ENCODE assay signal across 14 cellular contexts in the genomic region with DNA sequence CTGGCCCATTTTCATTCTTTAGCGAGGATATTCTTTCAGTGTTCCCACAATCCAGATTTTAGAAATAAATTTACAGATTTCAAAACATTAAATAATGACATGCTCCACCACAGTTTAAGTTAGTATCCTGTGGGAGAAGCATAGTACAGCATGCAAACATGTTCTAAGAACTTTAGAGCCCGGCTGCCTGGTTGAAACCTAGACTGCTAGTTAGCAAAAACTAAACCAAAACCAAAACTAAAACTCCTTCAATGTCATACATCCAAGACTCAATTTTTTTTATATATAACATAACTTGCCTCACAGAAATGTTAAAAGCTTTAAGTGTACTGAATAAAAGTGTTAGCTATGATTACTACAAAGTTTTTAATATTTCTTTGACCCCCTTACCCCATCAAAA. TPM values are rescaled to one million over a fixed set of nuclear protein-coding genes. Genes with fewer than 3 reads are reported as not detected.
DNase-seq lines count a peak whose midpoint lies in the region; ATAC-seq, FAIRE-seq and TF ChIP-seq lines count a peak whose summit lies in the region.
"Had no signal": no experiment of that assay in that cellular context is flagged by ENCODE, and none has a peak within 500 bp of the region (broad histone marks: within the 10 kb centered on the region; RNA-seq: fewer than 3 reads in every experiment).

No MANE protein-coding gene starts in this region.

- H3K18ac ChIP-seq in trophoblast cell (ENCODE audit: low read length), result no peak overlapping the region

- no peaks in the 10 kb centered on the region for H3K27me3 ChIP-seq in keratinocyte (ENCODE audit: control insufficient read depth, extremely low read depth, insufficient read depth, low read length)
- H3K27me3 ChIP-seq in trophoblast cell (ENCODE audit: insufficient read depth, low read length), result no peaks in the 10 kb centered on the region
- H3K27me3 ChIP-seq: body of pancreas, tibial artery had no signal

- DNase-seq in keratinocyte (ENCODE audit: low read depth, low spot score) (no peak), activated gamma-delta T cell (lab: John Stamatoyannopoulos, UW) (no peak), NAMALWA (ENCODE audit: low spot score) (no peak), trophoblast cell (no peak)
- DNase-seq: body of pancreas, left cardiac atrium, SW 1271, tibial artery had no signal

- H2BK12ac ChIP-seq in trophoblast cell (ENCODE audit: low read length), result no peak overlapping the region

- H3K27me3 Mint-ChIP-seq in T-helper 1 cell treated with Interleukin-12 subunit alpha and Interleukin-12 subunit beta and Interleukin-4 antibody, amounts not matched to agents 30 μg/mL and 1 μg/mL, for 36 hours (ENCODE audit: low read depth), result no peaks in the 10 kb centered on the region

- H3K27ac Mint-ChIP-seq in T-helper 1 cell treated with Interleukin-12 subunit alpha and Interleukin-12 subunit beta and Interleukin-4 antibody, amounts not matched to agents 30 μg/mL and 1 μg/mL, for 36 hours, result peak overlapping the region; percentile 83

- no peak overlapping the region for H2BK5ac ChIP-seq in trophoblast cell (ENCODE audit: low read depth, low read length, poor library complexity)

- H2BK120ac ChIP-seq in trophoblast cell (ENCODE audit: insufficient read depth, low read length, poor library complexity), result no peak overlapping the region

- no peaks in the 10 kb centered on the region for H3K79me1 ChIP-seq in trophoblast cell (ENCODE audit: low read length)

- dilution Hi-C loops in keratinocyte (cut with MboI; ENCODE audit: extremely low pct_ligation_motif_present, low sequenced_read_pairs), result no loop called here

- H2AK5ac ChIP-seq in trophoblast cell (ENCODE audit: low read length), result no peak overlapping the region

- ATAC-seq in GM18502 (IDR thresholded peaks at IDR 0.05; ENCODE audit: poor library complexity, unreplicated experiment), result peak; percentile 71
- peak; percentile 58 for ATAC-seq in GM21526 (IDR thresholded peaks at IDR 0.05; ENCODE audit: low FRiP score, unreplicated experiment)
- ATAC-seq: body of pancreas, left cardiac atrium had no signal

- no peak for FAIRE-seq in keratinocyte (lab: Jason Lieb, UNC)
- FAIRE-seq: endometrium, GM19239 had no signal

- H2AFZ ChIP-seq in keratinocyte (ENCODE audit: control insufficient read depth, low read length) (no peak overlapping the region), trophoblast cell (ENCODE audit: insufficient read depth, low read length, poor library complexity) (no peak overlapping the region)

- no peaks in the 10 kb centered on the region for H4K20me1 ChIP-seq in keratinocyte (ENCODE audit: control insufficient read depth, extremely low read depth, insufficient read depth, low read length)

- TF ChIP-seq CTCF in keratinocyte (optimal IDR thresholded peaks at IDR 0.05 in 1 of 3, IDR thresholded peaks at IDR 0.05 in 1 of 3, conservative IDR thresholded peaks at IDR 0.05 in 1 of 3; ENCODE audit: extremely low read depth in 1 of 3, insufficient read depth in 2 of 3, low read length in 3 of 3), result no peak

- peaks cover 24 to 36% of the 10 kb centered on the region in 2 experiments for H3K36me3 ChIP-seq in keratinocyte (ENCODE audit: control insufficient read depth in 2 of 2, extremely low read depth in 1 of 2, insufficient read depth in 2 of 2, low read length in 2 of 2)
- H3K36me3 ChIP-seq in trophoblast cell (ENCODE audit: control insufficient read depth in 1 of 2, insufficient read depth in 2 of 2, low read length in 2 of 2), result peaks cover 62 to 63% of the 10 kb centered on the region in 2 experiments

- H4K91ac ChIP-seq in trophoblast cell (ENCODE audit: low read depth, low read length), result no peak overlapping the region

- H4K12ac ChIP-seq in trophoblast cell (ENCODE audit: low read depth, low read length), result no peak overlapping the region

- H3K4me3 ChIP-seq in keratinocyte (ENCODE audit: control insufficient read depth in 2 of 3, extremely low read depth in 1 of 3, insufficient read depth in 2 of 3, low read depth in 1 of 3, low read length in 3 of 3) (no peak overlapping the region), trophoblast cell (ENCODE audit: low read depth, low read length) (no peak overlapping the region)
- H3K4me3 ChIP-seq: body of pancreas, tibial artery had no signal

- H3K27ac ChIP-seq in keratinocyte (ENCODE audit: control insufficient read depth, insufficient read depth, low read length) (peak overlapping the region; percentile 27), trophoblast cell (ENCODE audit: low read depth, low read length) (no peak overlapping the region)
- H3K27ac ChIP-seq: tibial artery had no signal

- H3K4me3 Mint-ChIP-seq in T-helper 1 cell treated with Interleukin-12 subunit alpha and Interleukin-12 subunit beta and Interleukin-4 antibody, amounts not matched to agents 30 μg/mL and 1 μg/mL, for 36 hours, result no peak overlapping the region
- H3K4me3 Mint-ChIP-seq: neural crest cell had no signal

- H3K9me3 ChIP-seq in keratinocyte (ENCODE audit: control insufficient read depth, low read depth, low read length), result no peaks in the 10 kb centered on the region
- H3K9me3 ChIP-seq in trophoblast cell (ENCODE audit: insufficient read depth, low read depth, low read length), result no peaks in the 10 kb centered on the region
- H3K9me3 ChIP-seq: body of pancreas, tibial artery had no signal

- H3K4ac ChIP-seq in trophoblast cell (ENCODE audit: low read depth, low read length), result no peak overlapping the region

- WGBS in trophoblast cell (ENCODE audit: extremely low coverage, insufficient coverage, insufficient read length), result no CpG with 5 or more reads among the region's 2 CpGs

- H3K4me1 ChIP-seq in keratinocyte (ENCODE audit: control insufficient read depth, extremely low read depth, insufficient read depth, low read length), result peaks cover 11% of the 10 kb centered on the region
- no peaks in the 10 kb centered on the region for H3K4me1 ChIP-seq in trophoblast cell (ENCODE audit: control insufficient read depth in 1 of 2, insufficient read depth in 2 of 2, low read length in 2 of 2)
- H3K4me1 ChIP-seq: body of pancreas, tibial artery had no signal

- H3K9ac ChIP-seq in keratinocyte (ENCODE audit: control insufficient read depth, extremely low read depth, insufficient read depth, low read length) (no peak overlapping the region), trophoblast cell (ENCODE audit: low read length) (no peak overlapping the region)

- peaks cover 5% of the 10 kb centered on the region for H3K9me3 Mint-ChIP-seq in T-helper 1 cell treated with Interleukin-12 subunit alpha and Interleukin-12 subunit beta and Interleukin-4 antibody, amounts not matched to agents 30 μg/mL and 1 μg/mL, for 36 hours

- no peaks in the 10 kb centered on the region for H3K9me1 ChIP-seq in keratinocyte (ENCODE audit: control insufficient read depth, extremely low read depth, insufficient read depth, low read length)

- H4K8ac ChIP-seq in trophoblast cell (ENCODE audit: low read depth, low read length), result no peak overlapping the region

- H3K4me2 ChIP-seq in keratinocyte (ENCODE audit: control insufficient read depth, extremely low read depth, insufficient read depth, low read depth, low read length) (peak overlapping the region; percentile 16), trophoblast cell (ENCODE audit: low read length) (no peak overlapping the region)

- no peak overlapping the region for H3K23ac ChIP-seq in trophoblast cell (ENCODE audit: low read length)

- H3K14ac ChIP-seq in trophoblast cell (ENCODE audit: low read length), result no peak overlapping the region

- H3K36me3 Mint-ChIP-seq in T-helper 1 cell treated with Interleukin-12 subunit alpha and Interleukin-12 subunit beta and Interleukin-4 antibody, amounts not matched to agents 30 μg/mL and 1 μg/mL, for 36 hours (ENCODE audit: low read depth), result peaks cover 60% of the 10 kb centered on the region

- H3K79me2 ChIP-seq in keratinocyte (ENCODE audit: control insufficient read depth, insufficient read depth, low read length) (peaks cover 47% of the 10 kb centered on the region), trophoblast cell (ENCODE audit: control insufficient read depth, insufficient read depth, low read length, poor library complexity) (peaks cover 4% of the 10 kb centered on the region)

- peaks cover 13% of the 10 kb centered on the region for H3K4me1 Mint-ChIP-seq in T-helper 1 cell treated with Interleukin-12 subunit alpha and Interleukin-12 subunit beta and Interleukin-4 antibody, amounts not matched to agents 30 μg/mL and 1 μg/mL, for 36 hours (ENCODE audit: low read depth)
- H3K4me1 Mint-ChIP-seq: neural crest cell had no signal

RNA-seq across cellular contexts. Expression of a gene that starts 17.0 kb away (rescaled TPM):
- polyA plus RNA-seq in keratinocyte, result 62.4 to 92.6 TPM (median 71.6 TPM) in 3 replicates
- 113 TPM for polyA plus RNA-seq in keratinocyte (2011; ENCODE audit: low read depth)
- 34.8 and 69.6 TPM in 2 replicates for polyA plus RNA-seq in keratinocyte (2011; cell fraction: cytosol; rRNA removed)
- 113 and 123 TPM in 2 replicates for polyA plus RNA-seq in keratinocyte (2011; cell fraction: nucleus; rRNA removed)
- polyA plus RNA-seq in keratinocyte (2012; ENCODE audit: low replicate concordance), result 35.5 and 49.7 TPM in 2 replicates
- polyA minus RNA-seq in keratinocyte, result 42.3 to 64.0 TPM (median 46.6 TPM) in 3 replicates
- 49.3 TPM for polyA minus RNA-seq in keratinocyte (2011; cell fraction: cytosol; rRNA and poly(A)+ RNA removed)
- 31.1 and 54.8 TPM in 2 replicates for polyA minus RNA-seq in keratinocyte (2011; cell fraction: nucleus; rRNA and poly(A)+ RNA removed)
- 66.4 and 67.4 TPM in 2 replicates for polyA plus RNA-seq in trophoblast cell (2013)

RNA-seq across cellular contexts. Expression of a gene that starts 44.5 kb away (rescaled TPM):
- 13.8 to 22.3 TPM (median 18.9 TPM) in 3 replicates for polyA plus RNA-seq in keratinocyte
- 10.3 TPM for polyA plus RNA-seq in keratinocyte (2011; ENCODE audit: low read depth)
- 13.8 and 24.9 TPM in 2 replicates for polyA plus RNA-seq in keratinocyte (2011; cell fraction: cytosol; rRNA removed)
- 37.7 and 39.3 TPM in 2 replicates for polyA plus RNA-seq in keratinocyte (2011; cell fraction: nucleus; rRNA removed)
- polyA plus RNA-seq in keratinocyte (2012; ENCODE audit: low replicate concordance), result 9.0 and 12.3 TPM in 2 replicates
- polyA minus RNA-seq in keratinocyte, result 19.7 to 35.3 TPM (median 34.1 TPM) in 3 replicates
- polyA minus RNA-seq in keratinocyte (2011; cell fraction: cytosol; rRNA and poly(A)+ RNA removed), result 24.7 TPM
- polyA minus RNA-seq in keratinocyte (2011; cell fraction: nucleus; rRNA and poly(A)+ RNA removed), result 29.8 and 57.0 TPM in 2 replicates
- 82.5 and 84.8 TPM in 2 replicates for polyA plus RNA-seq in trophoblast cell (2013)
